8 cellular contexts compared by ENCODE assay signal in the genomic region with DNA sequence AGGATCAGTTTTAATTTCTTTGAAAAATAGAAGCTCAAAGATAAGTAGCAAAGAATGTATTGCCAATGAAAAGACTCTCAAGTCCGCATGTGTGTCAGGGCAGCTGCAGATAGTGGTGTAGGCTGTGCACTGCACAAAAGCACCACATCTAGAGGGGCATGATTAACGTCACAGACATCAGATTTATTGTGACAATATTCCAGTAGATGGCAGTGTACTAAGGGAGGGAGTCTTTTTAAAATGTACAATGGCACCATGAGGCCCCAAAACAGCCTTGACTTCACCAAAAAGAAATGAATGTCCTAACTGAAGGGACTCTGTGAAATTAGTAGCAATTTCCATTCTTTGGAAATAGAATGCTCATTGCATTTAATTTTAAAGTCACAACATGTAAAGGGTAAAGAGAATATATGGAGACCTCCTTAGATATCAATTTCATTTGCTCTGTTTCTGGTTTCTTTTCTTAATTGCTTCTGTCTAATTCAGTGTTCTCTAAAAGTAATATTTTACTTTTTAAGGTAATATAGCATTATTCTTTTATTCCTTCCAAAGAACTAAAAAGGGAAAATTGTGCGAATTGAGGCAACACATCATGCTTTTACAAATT.
A peak's percentile ranks its signal among the peaks of the same experiment; 100 is the strongest.
DNase-seq lines count a peak whose midpoint lies in the region; ATAC-seq and TF ChIP-seq lines count a peak whose summit lies in the region.

No MANE protein-coding gene starts in this region.

- no peaks in the 10 kb centered on the region for H3K79me2 ChIP-seq in SK-N-SH (ENCODE audit: insufficient read depth)

- no peak for TF ChIP-seq EP300 in SK-N-SH (IDR thresholded peaks at IDR 0.05; ENCODE audit: borderline replicate concordance in 1 of 2, low read depth in 1 of 2, low read length in 1 of 2)

- no peak overlapping the region for H3K4me3 ChIP-seq in Jurkat, Clone E6-1 (ENCODE audit: low read length)
- H3K4me3 ChIP-seq in SK-N-SH (ENCODE audit: low read depth in 2 of 2, low read length in 1 of 2): no peak overlapping the region

- H3F3A ChIP-seq in SK-N-SH (replicated peaks; ENCODE audit: insufficient read depth): peaks cover 5% of the 10 kb centered on the region

- H2AFZ ChIP-seq in SK-N-SH (ENCODE audit: low read depth): no peak overlapping the region

- peaks cover 0 to 16% of the 10 kb centered on the region in 2 experiments; a peak in 1 of 4 replicates for H3K4me1 ChIP-seq in SK-N-SH (ENCODE audit: control insufficient read depth in 1 of 2, insufficient read depth in 2 of 2, low read depth in 1 of 2, low read length in 1 of 2)

- POLR2A ChIA-PET in SK-N-SH (lab: Yijun Ruan, JAX): no interaction called here

- no peaks in the 10 kb centered on the region for H3K9me3 ChIP-seq in SK-N-SH

- peak; percentile 64 for TF ChIP-seq CTCF in SK-N-SH (IDR thresholded peaks at IDR 0.05)

- peak; percentile 65 for TF ChIP-seq RAD21 in SK-N-SH (IDR thresholded peaks at IDR 0.05; ENCODE audit: low read length)

- WGBS in SK-N-SH (ENCODE audit: low lambda C conversion rate): 77% methylated on average over 3 of the region's 3 CpGs

- peaks cover 38 to 42% of the 10 kb centered on the region in 2 experiments for H3K36me3 ChIP-seq in SK-N-SH (replicated peaks in 1 of 2; ENCODE audit: control insufficient read depth in 1 of 2, insufficient read depth in 2 of 2, low read length in 1 of 2)

- H3K9ac ChIP-seq in SK-N-SH: no peak overlapping the region

- H3K27me3 ChIP-seq in SK-N-SH (ENCODE audit: insufficient read depth): no peaks in the 10 kb centered on the region

- ATAC-seq in GM21619 (IDR thresholded peaks at IDR 0.05; ENCODE audit: unreplicated experiment): peak; percentile 86

- peak; percentile 13 for DNase-seq in stimulated activated CD4-positive, alpha-beta T cell treated with anti-CD3 and anti-CD28 coated beads, Interleukin-4, amount 100 ng/mL, for 24 hours
- DNase-seq in stimulated activated CD4-positive, alpha-beta T cell treated with anti-CD3 and anti-CD28 coated beads, Interleukin-4, amount 100 ng/mL, for 1 hour: no peak
- DNase-seq in Jurkat, Clone E6-1 (ENCODE audit: low read depth, low spot score): peak; percentile 62
- DNase-seq in SK-N-SH (peak; percentile 62), fibroblast of peridontal ligament (ENCODE audit: extremely low read depth) (peak; percentile 62), pulmonary artery endothelial cell (ENCODE audit: low read depth, low spot score) (peak; percentile 29)
- no peak for DNase-seq in NK-92 treated with Interleukin-12 subunit alpha and Interleukin-12 subunit beta, amount 100 ng/mL, for 24 hours (lab: John Stamatoyannopoulos, UW)

- H4K20me1 ChIP-seq in SK-N-SH (ENCODE audit: insufficient read depth): no peaks in the 10 kb centered on the region

- CTCF ChIA-PET in SK-N-SH (lab: Yijun Ruan, JAX): interaction anchor here (0.7 to 1.0 kb wide), 5 partner anchors 9 to 221 kb away, joined by 3 to 4 read pairs (median 3); partner anchors contain the start of genes MMAA and ZNF827

- H3K4me2 ChIP-seq in SK-N-SH: no peak overlapping the region

- H3K9me2 ChIP-seq in SK-N-SH: no peaks in the 10 kb centered on the region

- no peak overlapping the region for H3K27ac ChIP-seq in SK-N-SH (ENCODE audit: low read depth in 2 of 2, low read length in 1 of 2)

TF ChIP-seq in SK-N-SH, 30 proteins besides CTCF, POLR2A, EP300 and RAD21:
- TF ChIP-seq ZBTB33 (IDR thresholded peaks at IDR 0.05; ENCODE audit: borderline replicate concordance, low read depth): no peak
- TF ChIP-seq NRF1 (IDR thresholded peaks at IDR 0.05; ENCODE audit: low read depth, low read length): no peak
- no peak for TF ChIP-seq NFIC (IDR thresholded peaks at IDR 0.05; ENCODE audit: borderline replicate concordance)
- TF ChIP-seq MAX (IDR thresholded peaks at IDR 0.05; ENCODE audit: low read depth): peak; percentile 26; the same call in 1 of the 2 replicates
- TF ChIP-seq PBX3 (IDR thresholded peaks at IDR 0.05): 0 out of 2 replicates have a peak, but pooled peaks have one; percentile 28
- peak; percentile 54 for TF ChIP-seq SMC3 (IDR thresholded peaks at IDR 0.05; ENCODE audit: low read depth, low read length)
- no peak for TF ChIP-seq REST (IDR thresholded peaks at IDR 0.05; ENCODE audit: low read depth, low read length)
TF ChIP-seq in SK-N-SH: peak in this region for 3.

Comparison
In these comparisons a context has a peak if more than half of its experiments do, and no peak if none do; other contexts are left out.
1. DNase-seq: peak in stimulated activated CD4-positive, alpha-beta T cell treated with anti-CD3 and anti-CD28 coated beads, Interleukin-4, amount 100 ng/mL, for 24 hours (single experiment), Jurkat, Clone E6-1 (single experiment), SK-N-SH (single experiment), fibroblast of peridontal ligament (single experiment) and pulmonary artery endothelial cell (single experiment); none in stimulated activated CD4-positive, alpha-beta T cell treated with anti-CD3 and anti-CD28 coated beads, Interleukin-4, amount 100 ng/mL, for 1 hour (single experiment) and NK-92 treated with Interleukin-12 subunit alpha and Interleukin-12 subunit beta, amount 100 ng/mL, for 24 hours (single experiment).